In the genomic region with DNA sequence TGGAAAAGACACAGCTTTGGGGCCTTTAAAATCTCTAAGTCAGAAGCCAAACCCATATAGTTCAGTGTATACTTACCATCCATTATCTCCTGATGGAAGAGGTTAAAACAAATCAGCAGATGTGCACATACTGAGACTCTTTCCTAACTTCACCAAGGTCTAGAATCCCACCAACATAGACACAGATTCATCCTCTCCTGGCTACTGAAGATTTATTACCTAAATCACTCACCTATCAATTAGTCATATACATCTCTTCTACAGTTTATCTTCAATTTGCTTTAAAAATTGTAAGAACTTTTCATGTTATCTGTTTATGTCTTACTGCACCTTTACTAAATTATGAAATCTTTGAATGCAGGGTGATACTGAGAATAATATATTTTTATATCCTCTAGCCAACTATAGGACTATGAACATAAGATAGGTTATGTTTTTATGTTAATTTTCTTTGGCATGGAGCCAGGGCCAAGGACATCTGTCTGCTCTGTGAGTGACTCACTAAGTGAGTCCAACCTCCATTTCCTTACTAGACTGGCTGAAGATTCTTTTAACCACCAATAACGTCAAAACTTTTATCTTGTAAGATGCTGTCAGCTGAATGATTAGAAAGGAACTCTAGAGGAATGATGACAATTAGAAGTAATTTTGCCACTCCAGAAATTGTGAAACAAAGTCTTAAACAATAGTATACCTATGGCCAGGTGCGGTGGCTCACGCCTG, we compare ENCODE assay signal across 9 cellular contexts.
DNase-seq lines count a peak whose midpoint lies in the region; ATAC-seq, FAIRE-seq and TF ChIP-seq lines count a peak whose summit lies in the region.
"Had no signal": no experiment of that assay in that cellular context is flagged by ENCODE, and none has a peak within 500 bp of the region (broad histone marks: within the 10 kb centered on the region; RNA-seq: fewer than 3 reads in every experiment).

No MANE protein-coding gene starts in this region.

- FAIRE-seq in GM12892 (lab: Jason Lieb, UNC), result no peak

- peak overlapping the region; percentile 73 to 89 for H3K27ac Mint-ChIP-seq in activated naive CD4-positive, alpha-beta T cell treated with anti-CD3 and anti-CD28 coated beads, Interleukin-2, amount 50 U/mL, for 72 hours
- H3K27ac Mint-ChIP-seq: nephron had no signal

- no peak overlapping the region for H3K4me3 ChIP-seq in H7 (ENCODE audit: insufficient read depth, low read depth, low read length)

- H3K36me3 ChIP-seq in H7 (replicated peaks; ENCODE audit: control insufficient read depth, insufficient read depth, low read length), result no peaks in the 10 kb centered on the region

- intact Hi-C loops in left colon (cut with DNase I, micrococcal nuclease), result no loop called here

- peak; percentile 9 for DNase-seq in COLO668 (lab: John Stamatoyannopoulos, UW; ENCODE audit: unreplicated experiment)
- peak; percentile 42 to 51 for DNase-seq in Kasumi-1 (lab: John Stamatoyannopoulos, UW)
- peak in 1 of 2 donors; percentile 32 for DNase-seq in activated naive CD4-positive, alpha-beta T cell treated with anti-CD3 and anti-CD28 coated beads, Interleukin-2, amount 50 U/mL, for 72 hours (ENCODE audit: low spot score in 2 of 2)
- DNase-seq in left colon, result no peak
- DNase-seq in GM12892 (ENCODE audit: insufficient read length), result no peak
- no peak for DNase-seq in NCI-H187 (lab: John Stamatoyannopoulos, UW)
- no peak for DNase-seq in H7
- no peak for DNase-seq in cerebellar cortex (ENCODE audit: low spot score)

- ATAC-seq in activated naive CD4-positive, alpha-beta T cell treated with anti-CD3 and anti-CD28 coated beads, Interleukin-2, amount 50 U/mL, for 72 hours, result peak; percentile 80 to 84
- peak; percentile 88 for ATAC-seq in left colon

- H3K36me3 Mint-ChIP-seq in activated naive CD4-positive, alpha-beta T cell treated with anti-CD3 and anti-CD28 coated beads, Interleukin-2, amount 50 U/mL, for 72 hours, result peaks cover 19 to 33% of the 10 kb centered on the region in 2 donors

- H3K27me3 ChIP-seq in H7 (ENCODE audit: control insufficient read depth, insufficient read depth, low read length), result no peaks in the 10 kb centered on the region

- H3K9me3 Mint-ChIP-seq in activated naive CD4-positive, alpha-beta T cell treated with anti-CD3 and anti-CD28 coated beads, Interleukin-2, amount 50 U/mL, for 72 hours, result peaks cover 0 to 4% of the 10 kb centered on the region in 2 donors
- H3K9me3 Mint-ChIP-seq: nephron had no signal

- no peak for TF ChIP-seq POLR2A in GM12892 (IDR thresholded peaks at IDR 0.05; ENCODE audit: low read depth, low read length)

Comparison
In these comparisons a context has a peak if more than half of its experiments do, and no peak if none do; other contexts are left out.
1. DNase-seq: peak in COLO668 (single experiment) and Kasumi-1 (2 of 2); none in left colon (0 of 2), GM12892 (single experiment), NCI-H187 (0 of 2), H7 (single experiment) and cerebellar cortex (single experiment).